Comparison of ENCODE assay signal across 14 cellular contexts in the genomic region with DNA sequence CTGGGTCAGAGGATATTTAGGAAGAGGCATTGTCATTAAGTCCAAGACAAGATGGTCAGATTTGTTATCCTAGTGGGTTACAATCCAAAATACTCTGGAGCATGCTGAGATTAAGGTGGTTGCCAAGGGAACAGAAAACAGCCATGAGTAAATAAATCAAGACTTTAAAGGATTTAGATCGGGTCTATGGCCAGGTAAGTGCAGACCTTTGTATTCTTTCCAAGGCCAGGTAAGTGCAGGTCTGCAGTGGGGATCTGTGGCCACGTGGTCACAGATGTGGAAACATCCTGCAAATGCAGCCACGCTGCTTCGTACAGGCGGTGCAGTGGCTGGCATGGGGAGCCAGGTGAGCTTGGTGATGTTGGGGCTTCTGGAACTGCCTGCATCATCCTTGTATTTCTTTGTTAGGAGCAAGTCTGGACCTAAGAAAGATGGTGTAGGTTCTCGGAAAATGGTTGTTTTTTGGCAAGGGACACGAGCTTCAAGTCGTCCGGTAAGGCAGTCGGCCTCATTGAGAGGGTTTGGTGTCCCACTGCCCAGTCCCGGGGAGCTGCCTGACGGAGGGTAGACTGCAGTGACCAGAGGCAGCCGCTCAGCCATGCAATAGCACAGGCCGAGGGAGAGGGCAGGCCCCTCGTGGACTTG. TPM values are rescaled to one million over a fixed set of nuclear protein-coding genes. Genes with fewer than 3 reads are reported as not detected.
DNase-seq lines count a peak whose midpoint lies in the region; ATAC-seq, FAIRE-seq and TF ChIP-seq lines count a peak whose summit lies in the region.
"Had no signal": no experiment of that assay in that cellular context is flagged by ENCODE, and none has a peak within 500 bp of the region (broad histone marks: within the 10 kb centered on the region; RNA-seq: fewer than 3 reads in every experiment).

No MANE protein-coding gene starts in this region.

- H3K27ac ChIP-seq in small intestine (ENCODE audit: low read depth in 1 of 2, low read length in 1 of 2) (no peak overlapping the region), uterus (no peak overlapping the region)
- H3K27ac ChIP-seq: 22Rv1, epithelial cell of prostate, SK-N-MC had no signal

- no peak for ATAC-seq in GM19035 (IDR thresholded peaks at IDR 0.05; ENCODE audit: unreplicated experiment)

- no peak for TF ChIP-seq CTCF in uterus (IDR thresholded peaks at IDR 0.05)

- H3K27me3 ChIP-seq in small intestine (ENCODE audit: control insufficient read depth in 2 of 2, insufficient read depth in 2 of 2, low read length in 2 of 2) (no peaks in the 10 kb centered on the region), uterus (no peaks in the 10 kb centered on the region)

- intact Hi-C loops in uterus (cut with DNase I; ENCODE audit: low total_unique reads) = no loop called here

- TF ChIP-seq POLR2A in uterus (IDR thresholded peaks at IDR 0.05) = no peak

- H3K4me3 ChIP-seq in small intestine (ENCODE audit: low read depth in 1 of 2, low read length in 2 of 2) (no peak overlapping the region), uterus (no peak overlapping the region)
- H3K4me3 ChIP-seq: SK-N-MC had no signal

- DNase-seq in DMS53 (lab: John Stamatoyannopoulos, UW) = peak; percentile 39
- DNase-seq in DMS53 treated with DMSO at 0.1 percent for 48 hours (lab: John Stamatoyannopoulos, UW; ENCODE audit: unreplicated experiment) = no peak
- DNase-seq in ecto neural progenitor cell (ENCODE audit: low spot score) = peak; percentile 49
- peak; percentile 23 for DNase-seq in small intestine
- DNase-seq in uterus = no peak
- DNase-seq: activated CD4-positive, alpha-beta T cell treated with anti-CD3 and anti-CD28 coated beads for 36 hours; NCI-H187 had no signal

- 65 to 78% (median 66%) methylated on average over 15 of the region's 15 CpGs for WGBS in small intestine, 3 donors

- no peaks in the 10 kb centered on the region for H3K36me3 ChIP-seq in small intestine (ENCODE audit: control insufficient read depth in 2 of 2, insufficient read depth in 2 of 2, low read length in 2 of 2)
- no peaks in the 10 kb centered on the region for H3K36me3 ChIP-seq in uterus

- no peak for FAIRE-seq in small intestine (lab: Jason Lieb, UNC)
- FAIRE-seq: D721Med, HTR-8/SVneo had no signal

- H3K4me1 ChIP-seq in small intestine (ENCODE audit: control insufficient read depth in 2 of 2, insufficient read depth in 1 of 2, low read depth in 1 of 2, low read length in 1 of 2) (peaks cover 4 to 7% of the 10 kb centered on the region in 2 donors), uterus (peaks cover 4 to 8% of the 10 kb centered on the region in 2 donors)

- H3K9me3 ChIP-seq in small intestine (ENCODE audit: control insufficient read depth, low read depth) (no peaks in the 10 kb centered on the region), uterus (no peaks in the 10 kb centered on the region)

RNA-seq across cellular contexts. Expression of a gene that starts 21.8 kb away (rescaled TPM):
- 1 to 10 TPM; 1.1 to 3.6 (median 1.3) TPM for polyA plus RNA-seq in small intestine
- total RNA-seq in uterus = 1 to 10 TPM in 3 of 4 donors, not detected in 1; 2.0 to 8.4 (median 6.7) TPM

RNA-seq across cellular contexts. Expression of a gene that starts 32.3 kb away (rescaled TPM):
- polyA plus RNA-seq in small intestine = 100 to 1,000 TPM in 1 of 3 donors, 10 to 100 TPM in 2; 46.5 to 101 (median 55.5) TPM
- 10 to 100 TPM in 3 of 4 donors, 1 to 10 TPM in 1; 9.7 to 80.8 (median 37.9) TPM for total RNA-seq in uterus

RNA-seq across cellular contexts. Expression of a gene that starts 49.5 kb away (rescaled TPM):
- 10 to 100 TPM in 1 of 3 donors, 1 to 10 TPM in 1, under 1 TPM in 1; 0.67 to 14.0 (median 3.0) TPM for polyA plus RNA-seq in small intestine
- 10 to 100 TPM; 16.7 to 47.7 (median 25.6) TPM for total RNA-seq in uterus

RNA-seq across cellular contexts. Expression of a gene that starts 59.5 kb away (rescaled TPM):
- polyA plus RNA-seq in small intestine = 100 to 1,000 TPM in 1 of 3 donors, 10 to 100 TPM in 1, 1 to 10 TPM in 1; 9.6 to 109 (median 34.9) TPM
- total RNA-seq in uterus = 100 to 1,000 TPM; 128 to 536 (median 236) TPM
- total RNA-seq: activated CD4-positive, alpha-beta T cell treated with anti-CD3 and anti-CD28 coated beads for 36 hours; pulmonary artery endothelial cell had no signal

Comparison
In these comparisons a context has a peak if more than half of its experiments do, and no peak if none do; other contexts are left out.
1. DNase-seq: peak in DMS53 (single experiment), ecto neural progenitor cell (single experiment) and small intestine (single experiment); none in DMS53 treated with DMSO at 0.1 percent for 48 hours (single experiment) and uterus (0 of 2).